Comparison of ENCODE assay signal across 7 cellular contexts in the genomic region with DNA sequence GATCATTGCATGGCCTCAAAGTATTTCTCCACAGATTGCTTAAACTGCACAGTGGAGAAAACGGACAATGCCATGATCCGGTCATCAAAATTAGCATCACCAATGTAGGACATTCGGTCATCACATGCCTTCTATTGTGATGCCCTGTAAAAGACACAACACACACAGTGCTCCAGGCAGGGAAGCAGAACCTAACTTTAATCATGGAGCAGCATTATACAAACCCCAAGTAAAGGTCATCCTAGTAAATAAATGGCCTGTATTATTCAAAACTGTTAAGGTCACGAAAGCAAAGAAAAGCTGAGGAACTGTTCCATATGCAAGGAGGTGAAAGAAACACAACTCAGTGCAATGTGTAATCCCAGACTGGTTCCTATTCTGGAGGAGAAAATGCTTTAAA.
"Had no signal": no experiment of that assay in that cellular context is flagged by ENCODE, and none has a peak within 500 bp of the region (broad histone marks: within the 10 kb centered on the region; RNA-seq: fewer than 3 reads in every experiment).

No MANE protein-coding gene starts in this region.

- H2AFZ ChIP-seq: GM23338 had no signal

- FAIRE-seq: HTR-8/SVneo, K562 had no signal

- H3K4me2 ChIP-seq: GM23338 had no signal

- H3K36me3 ChIP-seq: HAP-1 had no signal

- H3K4me3 Mint-ChIP-seq: GM23338, HFFc6 had no signal

- DNase-seq: H7, HFFc6, IMR-90 had no signal

- H3K27ac Mint-ChIP-seq: GM23338, HFFc6 had no signal

- H3K9me3 ChIP-seq: HAP-1 had no signal

- H3K4me3 ChIP-seq: GM23338, HAP-1, K562 had no signal
